ENCODE assay signal across 18 cellular contexts in genomic region chr22:17097062-17097461, GRCh38. TPM values are rescaled to one million over a fixed set of nuclear protein-coding genes. Genes with fewer than 3 reads are reported as not detected.
DNase-seq lines count a peak whose midpoint lies in the region; ATAC-seq and TF ChIP-seq lines count a peak whose summit lies in the region.
"Had no signal": no experiment of that assay in that cellular context is flagged by ENCODE, and none has a peak within 500 bp of the region (broad histone marks: within the 10 kb centered on the region; RNA-seq: fewer than 3 reads in every experiment).

No MANE protein-coding gene starts in this region.

- peaks cover 12% of the 10 kb centered on the region for H3K36me3 Mint-ChIP-seq in natural killer cell treated with Interleukin-12 subunit alpha and Interleukin-12 subunit beta and Interleukin-15 and Interleukin-18, amount 100 ng/mL, for 72 hours
- H3K36me3 Mint-ChIP-seq in natural killer cell = peaks cover 22% of the 10 kb centered on the region
- H3K36me3 Mint-ChIP-seq in T-cell = peaks cover 46% of the 10 kb centered on the region
- peaks cover 42% of the 10 kb centered on the region for H3K36me3 Mint-ChIP-seq in effector memory CD8-positive, alpha-beta T cell (ENCODE audit: insufficient read depth)

- H3K4me3 Mint-ChIP-seq in natural killer cell treated with Interleukin-12 subunit alpha and Interleukin-12 subunit beta and Interleukin-15 and Interleukin-18, amount 100 ng/mL, for 72 hours = no peak overlapping the region
- H3K4me3 Mint-ChIP-seq in natural killer cell (no peak overlapping the region), T-cell (peak overlapping the region in 1 of 3 donors; percentile 77)
- peak overlapping the region in 1 of 2 donors; percentile 13 for H3K4me3 Mint-ChIP-seq in effector memory CD8-positive, alpha-beta T cell
- H3K4me3 Mint-ChIP-seq: activated T-cell treated with anti-CD3 and anti-CD28 coated beads, Interleukin-2, amount 50 U/mL, for 4 hours; stimulated activated effector memory CD8-positive, alpha-beta T cell treated with anti-CD3 and anti-CD28 coated beads, Interleukin-12 subunit alpha, Interleukin-12 subunit beta, amount 100 ng/mL, for 72 hours had no signal

- peak overlapping the region; percentile 60 for H3K4me2 ChIP-seq in Loucy (ENCODE audit: low read depth, low read length, poor library complexity, severe bottlenecking)

- H3K4me3 ChIP-seq in Loucy (ENCODE audit: low read length, poor library complexity, severe bottlenecking) = no peak overlapping the region
- H3K4me3 ChIP-seq: Peyer's patch, thyroid gland had no signal

- H3K9ac ChIP-seq in Loucy (ENCODE audit: low read depth, low read length, poor library complexity, severe bottlenecking) = no peak overlapping the region

- peaks cover 42% of the 10 kb centered on the region for H3K4me1 ChIP-seq in Loucy (ENCODE audit: insufficient read depth, low read length, poor library complexity, severe bottlenecking)
- H3K4me1 ChIP-seq: BE2C, thyroid gland had no signal

- no peak overlapping the region for H3K27ac Mint-ChIP-seq in natural killer cell treated with Interleukin-12 subunit alpha and Interleukin-12 subunit beta and Interleukin-15 and Interleukin-18, amount 100 ng/mL, for 72 hours
- no peak overlapping the region for H3K27ac Mint-ChIP-seq in natural killer cell
- H3K27ac Mint-ChIP-seq in T-cell = peak overlapping the region; percentile 92 to 94
- no peak overlapping the region for H3K27ac Mint-ChIP-seq in effector memory CD8-positive, alpha-beta T cell
- H3K27ac Mint-ChIP-seq: activated CD4-positive, alpha-beta T cell treated with anti-CD3 and anti-CD28 coated beads, Interleukin-2, amount 10 ng/mL, durations not matched to agents 24 days and 14 days; stimulated activated effector memory CD8-positive, alpha-beta T cell treated with anti-CD3 and anti-CD28 coated beads, Interleukin-12 subunit alpha, Interleukin-12 subunit beta, amount 100 ng/mL, for 72 hours had no signal

- CTCF ChIA-PET in T-cell (lab: Charles Lee) = no interaction called here

- ATAC-seq in natural killer cell treated with Interleukin-12 subunit alpha and Interleukin-12 subunit beta and Interleukin-15 and Interleukin-18, amount 100 ng/mL, for 72 hours = no peak
- ATAC-seq in natural killer cell = no peak
- ATAC-seq in T-cell (replicated peaks in 1 of 4) = no peak
- no peak for ATAC-seq in effector memory CD8-positive, alpha-beta T cell (replicated peaks)
- ATAC-seq: activated T-cell treated with anti-CD3 and anti-CD28 coated beads, Interleukin-2, amount 50 U/mL, for 4 hours; stimulated activated effector memory CD8-positive, alpha-beta T cell treated with anti-CD3 and anti-CD28 coated beads, Interleukin-12 subunit alpha, Interleukin-12 subunit beta, amount 100 ng/mL, for 72 hours had no signal

- H3K9me3 ChIP-seq in Loucy (ENCODE audit: insufficient read depth, low read depth, low read length) = no peaks in the 10 kb centered on the region
- H3K9me3 ChIP-seq: BE2C, Peyer's patch, thyroid gland had no signal

- peaks cover 8% of the 10 kb centered on the region; the same call in 1 of the 2 replicates for H3F3A ChIP-seq in Loucy (ENCODE audit: low read depth)

- peaks cover 49% of the 10 kb centered on the region for H3K79me2 ChIP-seq in Loucy (ENCODE audit: insufficient read depth, low read length)

- DNase-seq in natural killer cell treated with Interleukin-12 subunit alpha and Interleukin-12 subunit beta and Interleukin-15 and Interleukin-18, amount 100 ng/mL, for 72 hours (ENCODE audit: low spot score) = peak; percentile 6
- DNase-seq in natural killer cell (no peak), T-cell (no peak), NCI-H82 (lab: John Stamatoyannopoulos, UW) (no peak), NCI-H2196 (lab: John Stamatoyannopoulos, UW; ENCODE audit: unreplicated experiment) (no peak)
- no peak for DNase-seq in effector memory CD8-positive, alpha-beta T cell
- DNase-seq: activated CD4-positive, alpha-beta T cell treated with anti-CD3 and anti-CD28 coated beads, Interleukin-2, amount 10 ng/mL, durations not matched to agents 24 days and 14 days; activated T-cell treated with anti-CD3 and anti-CD28 coated beads, Interleukin-2, amount 50 U/mL, for 4 hours; BE2C; central memory CD4-positive, alpha-beta T cell; DMS79 treated with DMSO at 0.1 percent for 48 hours; effector CD8-positive, alpha-beta T cell; NCI-H187; NCI-H774; thyroid gland had no signal

- no peaks in the 10 kb centered on the region for H3K27me3 ChIP-seq in Loucy (ENCODE audit: insufficient read depth, low read length, poor library complexity, severe bottlenecking)
- H3K27me3 ChIP-seq: BE2C, Peyer's patch, thyroid gland had no signal

- H2AFZ ChIP-seq in Loucy (ENCODE audit: low read length) = no peak overlapping the region

- peaks cover 16% of the 10 kb centered on the region for H4K20me1 ChIP-seq in Loucy (ENCODE audit: insufficient read depth, low read length, poor library complexity, severe bottlenecking)

- peaks cover 43% of the 10 kb centered on the region; the same call in 1 of the 2 replicates for H3K36me3 ChIP-seq in Loucy (ENCODE audit: insufficient read depth, low read length)
- H3K36me3 ChIP-seq: BE2C had no signal

- peaks cover 44 to 55% of the 10 kb centered on the region in 2 donors for H3K4me1 Mint-ChIP-seq in natural killer cell treated with Interleukin-12 subunit alpha and Interleukin-12 subunit beta and Interleukin-15 and Interleukin-18, amount 100 ng/mL, for 72 hours (ENCODE audit: low read depth in 2 of 2)
- H3K4me1 Mint-ChIP-seq in natural killer cell (peaks cover 48 to 56% of the 10 kb centered on the region in 2 donors), T-cell (peaks cover 94 to 97% (median 97%) of the 10 kb centered on the region in 3 donors)
- H3K4me1 Mint-ChIP-seq in effector memory CD8-positive, alpha-beta T cell (ENCODE audit: low read depth in 2 of 2) = peaks cover 51 to 69% of the 10 kb centered on the region in 2 donors

- intact Hi-C loops in natural killer cell (cut with micrococcal nuclease) = no loop called here

- H3K9me2 ChIP-seq in Loucy (replicated peaks; ENCODE audit: low read depth, low read length) = no peaks in the 10 kb centered on the region

- POLR2A ChIA-PET in T-cell (lab: Charles Lee) = no interaction called here

- TF ChIP-seq CTCF in natural killer cell (IDR thresholded peaks at IDR 0.05) = no peak
- no peak for TF ChIP-seq CTCF in Loucy (conservative IDR thresholded peaks at IDR 0.05; ENCODE audit: low read length)

- peaks cover 0 to 5% of the 10 kb centered on the region in 2 donors for H3K27me3 Mint-ChIP-seq in natural killer cell treated with Interleukin-12 subunit alpha and Interleukin-12 subunit beta and Interleukin-15 and Interleukin-18, amount 100 ng/mL, for 72 hours
- H3K27me3 Mint-ChIP-seq in natural killer cell (ENCODE audit: low read depth in 2 of 2) = no peaks in the 10 kb centered on the region
- H3K27me3 Mint-ChIP-seq in T-cell = no peaks in the 10 kb centered on the region
- H3K27me3 Mint-ChIP-seq in effector memory CD8-positive, alpha-beta T cell = no peaks in the 10 kb centered on the region
- H3K27me3 Mint-ChIP-seq: activated CD4-positive, alpha-beta T cell treated with anti-CD3 and anti-CD28 coated beads, Interleukin-2, amount 10 ng/mL, durations not matched to agents 24 days and 14 days had no signal

- H3K9me3 Mint-ChIP-seq in natural killer cell treated with Interleukin-12 subunit alpha and Interleukin-12 subunit beta and Interleukin-15 and Interleukin-18, amount 100 ng/mL, for 72 hours = no peaks in the 10 kb centered on the region
- no peaks in the 10 kb centered on the region for H3K9me3 Mint-ChIP-seq in natural killer cell
- H3K9me3 Mint-ChIP-seq in T-cell = no peaks in the 10 kb centered on the region
- no peaks in the 10 kb centered on the region for H3K9me3 Mint-ChIP-seq in effector memory CD8-positive, alpha-beta T cell
- H3K9me3 Mint-ChIP-seq: activated CD4-positive, alpha-beta T cell treated with anti-CD3 and anti-CD28 coated beads, Interleukin-2, amount 10 ng/mL, durations not matched to agents 24 days and 14 days; activated T-cell treated with anti-CD3 and anti-CD28 coated beads, Interleukin-2, amount 50 U/mL, for 4 hours; stimulated activated effector memory CD8-positive, alpha-beta T cell treated with anti-CD3 and anti-CD28 coated beads, Interleukin-12 subunit alpha, Interleukin-12 subunit beta, amount 100 ng/mL, for 72 hours had no signal

RNA-seq across cellular contexts. Expression of gene IL17RA, which starts 12.3 kb away (rescaled TPM):
- 10 to 100 TPM; 26.5 to 70.5 TPM for total RNA-seq in natural killer cell treated with Interleukin-12 subunit alpha and Interleukin-12 subunit beta and Interleukin-15 and Interleukin-18, amount 100 ng/mL, for 72 hours
- total RNA-seq in natural killer cell = 10 to 100 TPM; 22.1 to 42.6 (median 28.7) TPM
- total RNA-seq in T-cell = 10 to 100 TPM; 38.8 to 72.7 (median 61.8) TPM

RNA-seq across cellular contexts. Expression of gene TMEM121B, which starts 24.1 kb away (rescaled TPM):
- under 1 TPM; 0.14 to 0.31 TPM for total RNA-seq in natural killer cell treated with Interleukin-12 subunit alpha and Interleukin-12 subunit beta and Interleukin-15 and Interleukin-18, amount 100 ng/mL, for 72 hours
- total RNA-seq in natural killer cell (under 1 TPM in 2 of 3 donors, not detected in 1; 0.18 to 0.35 TPM), T-cell (under 1 TPM in 3 of 5 donors, not detected in 2; 0.13 to 0.19 (median 0.15) TPM)

Comparison
In these comparisons a context has a peak if more than half of its experiments do, and no peak if none do; other contexts are left out.
1. H3K27ac Mint-ChIP-seq: peak in T-cell (2 of 2); none in natural killer cell treated with Interleukin-12 subunit alpha and Interleukin-12 subunit beta and Interleukin-15 and Interleukin-18, amount 100 ng/mL, for 72 hours (0 of 2), natural killer cell (0 of 2) and effector memory CD8-positive, alpha-beta T cell (0 of 2).